ENCODE assay signal across 1 cellular context in the genomic region with DNA sequence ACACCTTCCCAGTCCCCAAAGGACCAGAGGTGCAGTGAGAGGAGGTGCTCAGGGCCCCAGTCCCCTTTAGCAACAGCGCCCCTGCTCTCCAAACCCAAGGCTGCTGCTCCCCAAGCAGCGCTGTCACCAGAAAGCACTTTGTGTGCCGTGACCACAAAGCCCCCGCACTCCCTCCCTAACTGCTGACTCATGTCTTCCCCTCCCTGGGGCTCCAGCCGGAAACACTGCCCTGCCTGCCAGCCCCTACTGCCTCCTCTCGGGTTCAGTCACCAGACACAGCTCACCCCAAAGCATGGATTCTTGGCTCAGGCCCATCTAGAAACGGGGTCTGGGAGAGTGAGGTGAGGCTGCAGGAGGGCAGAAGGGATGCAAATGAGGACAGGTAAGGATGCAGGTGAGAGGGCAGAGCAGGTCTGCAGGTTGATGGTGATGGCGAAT.
TF ChIP-seq lines count a peak whose summit lies in the region.

No MANE protein-coding gene starts in this region.

TF ChIP-seq in K562, 482 proteins besides CTCF, POLR2A, EP300 and RAD21 (continued from another document and continues in another):
- TF ChIP-seq, protein P1, sequence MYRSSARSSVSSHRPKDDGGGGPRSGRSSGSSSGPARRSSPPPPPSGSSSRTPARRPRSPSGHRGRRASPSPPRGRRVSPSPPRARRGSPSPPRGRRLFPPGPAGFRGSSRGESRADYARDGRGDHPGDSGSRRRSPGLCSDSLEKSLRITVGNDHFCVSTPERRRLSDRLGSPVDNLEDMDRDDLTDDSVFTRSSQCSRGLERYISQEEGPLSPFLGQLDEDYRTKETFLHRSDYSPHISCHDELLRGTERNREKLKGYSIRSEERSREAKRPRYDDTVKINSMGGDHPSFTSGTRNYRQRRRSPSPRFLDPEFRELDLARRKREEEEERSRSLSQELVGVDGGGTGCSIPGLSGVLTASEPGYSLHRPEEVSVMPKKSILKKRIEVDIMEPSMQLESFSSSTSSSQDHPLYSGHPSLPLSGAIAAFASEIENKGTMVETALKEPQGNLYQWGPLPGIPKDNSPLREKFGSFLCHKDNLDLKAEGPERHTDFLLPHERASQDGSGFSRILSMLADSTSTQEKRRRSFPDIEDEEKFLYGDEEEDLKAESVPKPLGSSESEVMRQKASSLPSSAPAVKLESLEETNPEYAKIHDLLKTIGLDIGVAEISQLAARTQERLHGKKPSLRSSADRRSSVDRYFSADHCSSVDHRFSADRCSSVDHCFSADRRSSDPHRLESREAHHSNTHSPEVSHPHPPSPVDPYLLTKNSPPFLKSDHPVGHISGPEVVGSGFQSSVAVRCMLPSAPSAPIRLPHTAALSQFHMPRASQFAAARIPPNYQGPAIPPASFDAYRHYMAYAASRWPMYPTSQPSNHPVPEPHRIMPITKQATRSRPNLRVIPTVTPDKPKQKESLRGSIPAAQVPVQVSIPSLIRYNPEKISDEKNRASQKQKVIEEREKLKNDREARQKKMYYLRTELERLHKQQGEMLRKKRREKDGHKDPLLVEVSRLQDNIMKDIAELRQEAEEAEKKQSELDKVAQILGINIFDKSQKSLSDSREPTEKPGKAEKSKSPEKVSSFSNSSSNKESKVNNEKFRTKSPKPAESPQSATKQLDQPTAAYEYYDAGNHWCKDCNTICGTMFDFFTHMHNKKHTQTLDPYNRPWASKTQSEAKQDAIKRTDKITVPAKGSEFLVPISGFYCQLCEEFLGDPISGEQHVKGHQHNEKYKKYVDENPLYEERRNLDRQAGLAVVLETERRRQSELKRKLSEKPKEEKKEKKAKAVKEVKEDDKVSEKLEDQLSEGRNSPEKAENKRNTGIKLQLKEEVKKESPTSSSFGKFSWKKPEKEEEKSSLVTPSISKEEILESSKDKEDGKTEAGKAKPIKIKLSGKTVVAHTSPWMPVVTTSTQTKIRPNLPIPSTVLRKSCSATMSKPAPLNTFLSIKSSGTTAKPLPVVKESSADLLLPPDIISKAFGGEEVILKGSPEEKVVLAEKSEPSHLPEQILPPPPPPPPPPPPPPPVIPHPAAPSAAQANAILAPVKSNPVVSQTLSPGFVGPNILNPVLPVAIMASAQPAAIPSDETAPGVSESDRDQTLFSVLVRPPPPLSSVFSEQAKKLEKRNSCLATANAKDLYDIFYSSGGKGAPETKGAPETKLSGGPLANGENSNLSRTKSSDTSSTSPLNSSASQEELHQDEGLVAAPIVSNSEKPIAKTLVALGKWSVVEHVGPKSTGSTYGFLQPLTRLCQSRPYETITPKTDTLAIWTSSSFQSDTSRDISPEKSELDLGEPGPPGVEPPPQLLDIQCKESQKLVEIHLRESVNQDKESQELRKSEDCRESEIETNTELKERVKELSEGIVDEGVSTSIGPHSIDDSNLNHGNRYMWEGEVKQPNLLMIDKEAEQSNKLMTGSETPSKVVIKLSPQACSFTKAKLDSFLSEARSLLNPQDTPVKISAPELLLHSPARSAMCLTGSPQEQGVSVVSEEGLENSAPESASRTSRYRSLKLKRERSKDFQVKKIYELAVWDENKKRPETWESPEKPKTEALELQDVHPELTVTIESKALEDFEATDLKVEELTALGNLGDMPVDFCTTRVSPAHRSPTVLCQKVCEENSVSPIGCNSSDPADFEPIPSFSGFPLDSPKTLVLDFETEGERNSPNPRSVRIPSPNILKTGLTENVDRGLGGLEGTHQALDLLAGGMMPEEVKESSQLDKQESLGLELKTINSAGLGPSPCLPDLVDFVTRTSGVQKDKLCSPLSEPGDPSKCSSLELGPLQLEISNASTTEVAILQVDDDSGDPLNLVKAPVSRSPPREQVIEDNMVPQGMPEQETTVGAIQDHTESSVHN (IDR thresholded peaks at IDR 0.05; ENCODE audit: borderline replicate concordance in 1 of 2, low read depth in 1 of 2), result no peak
- no peak for TF ChIP-seq HEY1 (CRISPR knock-in tag; IDR thresholded peaks at IDR 0.05; ENCODE audit: borderline replicate concordance)
- no peak for TF ChIP-seq ZC3H4 (CRISPR knock-in tag; IDR thresholded peaks at IDR 0.05; ENCODE audit: borderline replicate concordance)
- no peak for TF ChIP-seq SRSF7 (optimal IDR thresholded peaks at IDR 0.05; ENCODE audit: low read depth, low read length)
- TF ChIP-seq, protein P2, sequence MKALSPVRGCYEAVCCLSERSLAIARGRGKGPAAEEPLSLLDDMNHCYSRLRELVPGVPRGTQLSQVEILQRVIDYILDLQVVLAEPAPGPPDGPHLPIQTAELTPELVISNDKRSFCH (CRISPR knock-in tag; IDR thresholded peaks at IDR 0.05), result no peak
- TF ChIP-seq, protein P2 (tag; IDR thresholded peaks at IDR 0.05), result no peak
- no peak for TF ChIP-seq SETDB1 (IDR thresholded peaks at IDR 0.05; ENCODE audit: low read length)
- no peak for TF ChIP-seq E2F4 (CRISPR knock-in tag; IDR thresholded peaks at IDR 0.05; ENCODE audit: low read depth)
- no peak for TF ChIP-seq SLC30A9 (CRISPR knock-in tag; IDR thresholded peaks at IDR 0.05)
- TF ChIP-seq, protein P3, sequence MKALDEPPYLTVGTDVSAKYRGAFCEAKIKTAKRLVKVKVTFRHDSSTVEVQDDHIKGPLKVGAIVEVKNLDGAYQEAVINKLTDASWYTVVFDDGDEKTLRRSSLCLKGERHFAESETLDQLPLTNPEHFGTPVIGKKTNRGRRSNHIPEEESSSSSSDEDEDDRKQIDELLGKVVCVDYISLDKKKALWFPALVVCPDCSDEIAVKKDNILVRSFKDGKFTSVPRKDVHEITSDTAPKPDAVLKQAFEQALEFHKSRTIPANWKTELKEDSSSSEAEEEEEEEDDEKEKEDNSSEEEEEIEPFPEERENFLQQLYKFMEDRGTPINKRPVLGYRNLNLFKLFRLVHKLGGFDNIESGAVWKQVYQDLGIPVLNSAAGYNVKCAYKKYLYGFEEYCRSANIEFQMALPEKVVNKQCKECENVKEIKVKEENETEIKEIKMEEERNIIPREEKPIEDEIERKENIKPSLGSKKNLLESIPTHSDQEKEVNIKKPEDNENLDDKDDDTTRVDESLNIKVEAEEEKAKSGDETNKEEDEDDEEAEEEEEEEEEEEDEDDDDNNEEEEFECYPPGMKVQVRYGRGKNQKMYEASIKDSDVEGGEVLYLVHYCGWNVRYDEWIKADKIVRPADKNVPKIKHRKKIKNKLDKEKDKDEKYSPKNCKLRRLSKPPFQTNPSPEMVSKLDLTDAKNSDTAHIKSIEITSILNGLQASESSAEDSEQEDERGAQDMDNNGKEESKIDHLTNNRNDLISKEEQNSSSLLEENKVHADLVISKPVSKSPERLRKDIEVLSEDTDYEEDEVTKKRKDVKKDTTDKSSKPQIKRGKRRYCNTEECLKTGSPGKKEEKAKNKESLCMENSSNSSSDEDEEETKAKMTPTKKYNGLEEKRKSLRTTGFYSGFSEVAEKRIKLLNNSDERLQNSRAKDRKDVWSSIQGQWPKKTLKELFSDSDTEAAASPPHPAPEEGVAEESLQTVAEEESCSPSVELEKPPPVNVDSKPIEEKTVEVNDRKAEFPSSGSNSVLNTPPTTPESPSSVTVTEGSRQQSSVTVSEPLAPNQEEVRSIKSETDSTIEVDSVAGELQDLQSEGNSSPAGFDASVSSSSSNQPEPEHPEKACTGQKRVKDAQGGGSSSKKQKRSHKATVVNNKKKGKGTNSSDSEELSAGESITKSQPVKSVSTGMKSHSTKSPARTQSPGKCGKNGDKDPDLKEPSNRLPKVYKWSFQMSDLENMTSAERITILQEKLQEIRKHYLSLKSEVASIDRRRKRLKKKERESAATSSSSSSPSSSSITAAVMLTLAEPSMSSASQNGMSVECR (CRISPR knock-in tag; IDR thresholded peaks at IDR 0.05), result no peak
- TF ChIP-seq ZBTB9 (CRISPR knock-in tag; IDR thresholded peaks at IDR 0.05), result no peak
- TF ChIP-seq CTBP1 (IDR thresholded peaks at IDR 0.05; ENCODE audit: borderline replicate concordance), result peak; percentile 79; the same call in 1 of the 2 replicates
- no peak for TF ChIP-seq CBX3 (IDR thresholded peaks at IDR 0.05; ENCODE audit: borderline replicate concordance in 1 of 2, low read length in 2 of 2)
- TF ChIP-seq, protein P4, sequence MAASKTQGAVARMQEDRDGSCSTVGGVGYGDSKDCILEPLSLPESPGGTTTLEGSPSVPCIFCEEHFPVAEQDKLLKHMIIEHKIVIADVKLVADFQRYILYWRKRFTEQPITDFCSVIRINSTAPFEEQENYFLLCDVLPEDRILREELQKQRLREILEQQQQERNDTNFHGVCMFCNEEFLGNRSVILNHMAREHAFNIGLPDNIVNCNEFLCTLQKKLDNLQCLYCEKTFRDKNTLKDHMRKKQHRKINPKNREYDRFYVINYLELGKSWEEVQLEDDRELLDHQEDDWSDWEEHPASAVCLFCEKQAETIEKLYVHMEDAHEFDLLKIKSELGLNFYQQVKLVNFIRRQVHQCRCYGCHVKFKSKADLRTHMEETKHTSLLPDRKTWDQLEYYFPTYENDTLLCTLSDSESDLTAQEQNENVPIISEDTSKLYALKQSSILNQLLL (CRISPR knock-in tag; IDR thresholded peaks at IDR 0.05; ENCODE audit: borderline replicate concordance), result no peak
- TF ChIP-seq PHF8 (IDR thresholded peaks at IDR 0.05; ENCODE audit: borderline replicate concordance, low read length), result no peak
- peak; percentile 61; the same call in 1 of the 2 replicates for TF ChIP-seq CREM (IDR thresholded peaks at IDR 0.05; ENCODE audit: low read depth)
- peak; percentile 86; the same call in 1 of the 2 replicates for TF ChIP-seq JUN (IDR thresholded peaks at IDR 0.05; ENCODE audit: borderline replicate concordance, low read depth, low read length)
- TF ChIP-seq JUN (CRISPR knock-in tag; IDR thresholded peaks at IDR 0.05; ENCODE audit: borderline replicate concordance), result no peak
- no peak for TF ChIP-seq ARHGAP35 (IDR thresholded peaks at IDR 0.05; ENCODE audit: partially characterized antibody)
- TF ChIP-seq JUND (IDR thresholded peaks at IDR 0.05; ENCODE audit: borderline replicate concordance, low read depth, low read length), result peak; percentile 94
- TF ChIP-seq JUND (tag; IDR thresholded peaks at IDR 0.05; ENCODE audit: borderline replicate concordance, low read depth, low read length), result peak; percentile 89; the same call in 1 of the 3 replicates
- TF ChIP-seq KDM2B (CRISPR knock-in tag; IDR thresholded peaks at IDR 0.05), result no peak
- no peak for TF ChIP-seq PURB (CRISPR knock-in tag; IDR thresholded peaks at IDR 0.05; ENCODE audit: low read depth)
- no peak for TF ChIP-seq ZNF79 (CRISPR knock-in tag; IDR thresholded peaks at IDR 0.05; ENCODE audit: low read depth)
- peak; percentile 96 for TF ChIP-seq MAFK (IDR thresholded peaks at IDR 0.05; ENCODE audit: low read length)
- TF ChIP-seq OTX1 (CRISPR knock-in tag; IDR thresholded peaks at IDR 0.05), result no peak
- TF ChIP-seq SUPT5H (IDR thresholded peaks at IDR 0.05), result no peak
- peak; percentile 83; the same call in 1 of the 2 replicates for TF ChIP-seq RNF2 (IDR thresholded peaks at IDR 0.05)
- TF ChIP-seq NCOR1 (IDR thresholded peaks at IDR 0.05), result peak; percentile 46; the same call in 1 of the 2 replicates
- TF ChIP-seq, protein P5, sequence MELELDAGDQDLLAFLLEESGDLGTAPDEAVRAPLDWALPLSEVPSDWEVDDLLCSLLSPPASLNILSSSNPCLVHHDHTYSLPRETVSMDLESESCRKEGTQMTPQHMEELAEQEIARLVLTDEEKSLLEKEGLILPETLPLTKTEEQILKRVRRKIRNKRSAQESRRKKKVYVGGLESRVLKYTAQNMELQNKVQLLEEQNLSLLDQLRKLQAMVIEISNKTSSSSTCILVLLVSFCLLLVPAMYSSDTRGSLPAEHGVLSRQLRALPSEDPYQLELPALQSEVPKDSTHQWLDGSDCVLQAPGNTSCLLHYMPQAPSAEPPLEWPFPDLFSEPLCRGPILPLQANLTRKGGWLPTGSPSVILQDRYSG (tag; conservative IDR thresholded peaks at IDR 0.05; ENCODE audit: low read depth), result no peak
- TF ChIP-seq DIDO1 (tag; IDR thresholded peaks at IDR 0.05; ENCODE audit: low read depth), result no peak
- peak; percentile 71 for TF ChIP-seq NFIC (IDR thresholded peaks at IDR 0.05)
- no peak for TF ChIP-seq IRF1 (CRISPR knock-in tag; IDR thresholded peaks at IDR 0.05; ENCODE audit: borderline replicate concordance)
- TF ChIP-seq ZBTB17 (CRISPR knock-in tag; IDR thresholded peaks at IDR 0.05), result 0 out of 2 replicates have a peak, but pooled peaks have one; percentile 13
- TF ChIP-seq TAL1 (IDR thresholded peaks at IDR 0.05), result no peak
- no peak for TF ChIP-seq TEAD2 (tag; IDR thresholded peaks at IDR 0.05)
- TF ChIP-seq E2F3 (CRISPR knock-in tag; IDR thresholded peaks at IDR 0.05), result no peak
